Comparison of ENCODE assay signal across 7 cellular contexts in genomic region chr17:42675348-42675983, GRCh38. TPM values are rescaled to one million over a fixed set of nuclear protein-coding genes. Genes with fewer than 3 reads are reported as not detected.
DNase-seq lines count a peak whose midpoint lies in the region; ATAC-seq and TF ChIP-seq lines count a peak whose summit lies in the region.

No MANE protein-coding gene starts in this region.

- no peak for TF ChIP-seq EP300 in stomach (IDR thresholded peaks at IDR 0.05)

- TF ChIP-seq CTCF in HL-60 (IDR thresholded peaks at IDR 0.05; ENCODE audit: insufficient read depth, low read length) (no peak), right atrium auricular region (IDR thresholded peaks at IDR 0.05) (no peak), stomach (IDR thresholded peaks at IDR 0.05) (no peak)

- ATAC-seq in GM18502 (IDR thresholded peaks at IDR 0.05; ENCODE audit: poor library complexity, unreplicated experiment) (no peak), GM21526 (IDR thresholded peaks at IDR 0.05; ENCODE audit: low FRiP score, unreplicated experiment) (no peak)

- peaks cover 44% of the 10 kb centered on the region for H3K4me1 ChIP-seq in SJSA1 (replicated peaks)
- peaks cover 0 to 60% of the 10 kb centered on the region in 2 donors for H3K4me1 ChIP-seq in right atrium auricular region
- peaks cover 51 to 87% (median 78%) of the 10 kb centered on the region in 4 donors for H3K4me1 ChIP-seq in stomach

- peaks cover 49% of the 10 kb centered on the region for H3K27me3 ChIP-seq in HL-60 (ENCODE audit: insufficient read depth, poor library complexity, severe bottlenecking)
- H3K27me3 ChIP-seq in SJSA1 (replicated peaks) = no peaks in the 10 kb centered on the region; the same call in 1 of the 2 replicates
- H3K27me3 ChIP-seq in right atrium auricular region = no peaks in the 10 kb centered on the region
- H3K27me3 ChIP-seq in stomach = peaks cover 0 to 54% (median 0%) of the 10 kb centered on the region in 3 donors

- whole genome bisulfite sequencing in stomach, 5 donors = 0 to 1% (median 1%) methylated on average over 20 to 29 of the region's 29 CpGs

- no peak for TF ChIP-seq POLR2A in stomach (IDR thresholded peaks at IDR 0.05)

- no peak overlapping the region for H3K27ac ChIP-seq in HL-60 (replicated peaks)
- H3K27ac ChIP-seq in SJSA1 = no peak overlapping the region
- H3K27ac ChIP-seq in right atrium auricular region = peak overlapping the region; percentile 95 to 99
- H3K27ac ChIP-seq in stomach = peak overlapping the region; percentile 75 to 99 (median 96)

- H3K36me3 ChIP-seq in SJSA1 = no peaks in the 10 kb centered on the region; the same call in 1 of the 2 replicates
- H3K36me3 ChIP-seq in right atrium auricular region = peaks cover 30% of the 10 kb centered on the region
- peaks cover 31 to 33% (median 32%) of the 10 kb centered on the region in 4 donors for H3K36me3 ChIP-seq in stomach

- peak overlapping the region; percentile 67 for H3K4me3 ChIP-seq in HL-60 (replicated peaks; ENCODE audit: insufficient read depth, low read length)
- peak overlapping the region; percentile 70 for H3K4me3 ChIP-seq in SJSA1
- H3K4me3 ChIP-seq in right atrium auricular region = peak overlapping the region; percentile 63 to 87
- H3K4me3 ChIP-seq in stomach = peak overlapping the region; percentile 85 to 96 (median 90)

- DNase-seq in HL-60 (ENCODE audit: low read depth in 1 of 2, low spot score in 1 of 2) = no peak
- DNase-seq in SJSA1 (ENCODE audit: low read depth in 1 of 2, low spot score in 2 of 2) = no peak
- DNase-seq in right atrium auricular region (ENCODE audit: low spot score) = no peak
- DNase-seq in stomach = peak; percentile 77
- no peak for DNase-seq in COLO829 (ENCODE audit: low spot score)

- intact Hi-C loops in stomach (cut with DNase I; ENCODE audit: low total_unique reads) = no loop called here

- H3K9me3 ChIP-seq in SJSA1 (replicated peaks) = no peaks in the 10 kb centered on the region
- H3K9me3 ChIP-seq in right atrium auricular region = no peaks in the 10 kb centered on the region
- no peaks in the 10 kb centered on the region for H3K9me3 ChIP-seq in stomach

RNA-seq across cellular contexts. Expression of gene PLEKHH3, which starts 1.3 kb away (rescaled TPM):
- 3.8 and 8.8 TPM in 2 replicates for total RNA-seq in SJSA1 (2014; rRNA removed; shearing (Covaris generic))
- 10 to 100 TPM; 14.5 to 26.5 TPM for total RNA-seq in right atrium auricular region
- total RNA-seq in stomach = 10 to 100 TPM; 16.5 to 96.0 (median 28.0) TPM
- polyA plus RNA-seq in stomach = 10 to 100 TPM; 19.1 to 74.4 (median 52.9) TPM

RNA-seq across cellular contexts. Expression of gene CCR10, which starts 6.2 kb away (rescaled TPM):
- total RNA-seq in SJSA1 (2014; rRNA removed; shearing (Covaris generic)) = not detected in 2 replicates
- 1 to 10 TPM; 1.3 to 4.4 TPM for total RNA-seq in right atrium auricular region
- total RNA-seq in stomach = 10 to 100 TPM in 1 of 5 donors, 1 to 10 TPM in 3, not detected in 1; 1.7 to 11.7 (median 7.0) TPM
- 1 to 10 TPM in 1 of 3 donors, under 1 TPM in 2; 0.55 to 1.4 (median 0.56) TPM for polyA plus RNA-seq in stomach

RNA-seq across cellular contexts. Expression of gene CNTNAP1, which starts 6.9 kb away (rescaled TPM):
- total RNA-seq in SJSA1 (2014; rRNA removed; shearing (Covaris generic)) = 0.34 and 1.1 TPM in 2 replicates
- total RNA-seq in right atrium auricular region (1 to 10 TPM in 1 of 2 donors, under 1 TPM in 1; 0.96 to 2.0 TPM), stomach (10 to 100 TPM in 2 of 5 donors, 1 to 10 TPM in 3; 6.7 to 13.3 (median 9.0) TPM)
- 1 to 10 TPM in 2 of 3 donors, under 1 TPM in 1; 0.76 to 2.7 (median 2.6) TPM for polyA plus RNA-seq in stomach

RNA-seq across cellular contexts. Expression of gene TUBG2, which starts 16.4 kb away (rescaled TPM):
- 0.92 and 3.5 TPM in 2 replicates for total RNA-seq in SJSA1 (2014; rRNA removed; shearing (Covaris generic))
- total RNA-seq in right atrium auricular region (10 to 100 TPM; 18.2 to 25.7 TPM), stomach (100 to 1,000 TPM in 2 of 5 donors, 10 to 100 TPM in 2, 1 to 10 TPM in 1; 4.3 to 181 (median 15.8) TPM)
- polyA plus RNA-seq in stomach = 10 to 100 TPM; 13.3 to 17.1 (median 15.9) TPM

Comparison
In these comparisons a context has a peak if more than half of its experiments do, and no peak if none do; other contexts are left out.
1. H3K27ac ChIP-seq: peak in right atrium auricular region (2 of 2) and stomach (5 of 5); none in HL-60 (single experiment) and SJSA1 (single experiment).
2. Peak in every context shown above with its lines, with median percentiles within 50 percentile points of each other: H3K4me3 ChIP-seq.